ENCODE assay signal across 1 cellular context in the genomic region with DNA sequence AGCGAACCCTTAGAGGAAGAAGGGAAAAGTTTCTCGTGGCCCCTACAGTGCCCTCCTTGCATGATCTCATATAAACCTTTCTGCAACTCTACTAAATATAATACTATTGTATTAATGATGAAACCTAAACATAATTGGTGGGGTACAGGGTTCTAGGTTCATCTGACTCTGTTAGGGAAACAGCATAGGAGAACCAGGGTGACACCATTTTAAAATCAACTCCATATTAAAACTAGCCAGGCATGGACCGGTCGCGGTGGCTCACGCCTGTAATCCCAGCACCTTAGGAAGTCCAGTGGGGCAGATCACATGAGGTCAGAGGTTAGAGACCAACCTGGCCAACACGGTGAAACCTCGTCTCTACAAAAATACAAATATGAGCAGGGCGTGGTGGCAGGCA.
TF ChIP-seq lines count a peak whose summit lies in the region.

No MANE protein-coding gene starts in this region.

TF ChIP-seq in K562, 482 proteins besides CTCF, POLR2A, EP300 and RAD21:
- TF ChIP-seq DDX20 (tag; IDR thresholded peaks at IDR 0.05; ENCODE audit: low read depth), result 0 out of 2 replicates have a peak, but pooled peaks have one; percentile 35
- TF ChIP-seq HBP1 (CRISPR knock-in tag; IDR thresholded peaks at IDR 0.05), result no peak
